ENCODE assay signal across 20 cellular contexts in genomic region chr2:214865400-214865799, GRCh38. TPM values are rescaled to one million over a fixed set of nuclear protein-coding genes. Genes with fewer than 3 reads are reported as not detected.
DNase-seq lines count a peak whose midpoint lies in the region; ATAC-seq, FAIRE-seq and TF ChIP-seq lines count a peak whose summit lies in the region.
"Had no signal": no experiment of that assay in that cellular context is flagged by ENCODE, and none has a peak within 500 bp of the region (broad histone marks: within the 10 kb centered on the region; RNA-seq: fewer than 3 reads in every experiment).

No MANE protein-coding gene starts in this region.

- ATAC-seq in HG02970 (IDR thresholded peaks at IDR 0.05; ENCODE audit: low FRiP score, unreplicated experiment) = no peak
- no peak for ATAC-seq in HG03025 (IDR thresholded peaks at IDR 0.05; ENCODE audit: low FRiP score, unreplicated experiment)
- ATAC-seq: GM12878, GM23338, HCT116 had no signal

- FAIRE-seq in GM12891 (lab: Jason Lieb, UNC) = no peak
- FAIRE-seq: A204.1, D721Med, GM12878, GM18507 had no signal

- in situ Hi-C loops in KBM-7 (cut with MboI; ENCODE audit: low pct_unique_long_range_greater_than_20kb, low sequenced_read_pairs) = no loop called here

- TF ChIP-seq POLR2A in GM12891 (IDR thresholded peaks at IDR 0.05; ENCODE audit: low read depth, low read length) = no peak

- DNase-seq in NCI-H82 (lab: John Stamatoyannopoulos, UW) (peak; percentile 39), NCI-H82 treated with DMSO at 0.1 percent for 48 hours (lab: John Stamatoyannopoulos, UW; ENCODE audit: unreplicated experiment) (no peak), KBM-7 (peak; percentile 14), OCI-M1 (lab: John Stamatoyannopoulos, UW) (peak; percentile 18), GM12891 (ENCODE audit: insufficient read length, low spot score) (no peak)
- DNase-seq: CD4-positive, CD25-positive, alpha-beta regulatory T cell; CD8-positive, alpha-beta memory T cell; DMS 273 treated with DMSO at 0.1 percent for 48 hours; DMS79; EL; GDM1; H9 had no signal

TF ChIP-seq in GM12891, 5 proteins besides CTCF, POLR2A, EP300 and RAD21:
- TF ChIP-seq TAF1 (IDR thresholded peaks at IDR 0.05; ENCODE audit: low read depth, low read length) (no peak), PAX5 (IDR thresholded peaks at IDR 0.05; ENCODE audit: insufficient read depth, low read length, severe bottlenecking) (no peak), SPI1 (IDR thresholded peaks at IDR 0.05; ENCODE audit: low read depth, low read length) (no peak), POU2F2 (IDR thresholded peaks at IDR 0.05; ENCODE audit: low read depth, low read length) (no peak), POLR2AphosphoS5 (IDR thresholded peaks at IDR 0.05; ENCODE audit: low read depth, low read length) (no peak)

RNA-seq across cellular contexts. Expression of gene BARD1, which starts 55.9 kb away (rescaled TPM):
- 4.8 TPM for polyA plus RNA-seq in GM12891 (2012; ENCODE audit: low read depth, missing spikeins)

Comparison
In these comparisons a context has a peak if more than half of its experiments do, and no peak if none do; other contexts are left out.
1. DNase-seq: peak in NCI-H82 (single experiment), KBM-7 (single experiment) and OCI-M1 (single experiment); none in NCI-H82 treated with DMSO at 0.1 percent for 48 hours (single experiment) and GM12891 (single experiment).